24 cellular contexts compared by ENCODE assay signal in the genomic region with DNA sequence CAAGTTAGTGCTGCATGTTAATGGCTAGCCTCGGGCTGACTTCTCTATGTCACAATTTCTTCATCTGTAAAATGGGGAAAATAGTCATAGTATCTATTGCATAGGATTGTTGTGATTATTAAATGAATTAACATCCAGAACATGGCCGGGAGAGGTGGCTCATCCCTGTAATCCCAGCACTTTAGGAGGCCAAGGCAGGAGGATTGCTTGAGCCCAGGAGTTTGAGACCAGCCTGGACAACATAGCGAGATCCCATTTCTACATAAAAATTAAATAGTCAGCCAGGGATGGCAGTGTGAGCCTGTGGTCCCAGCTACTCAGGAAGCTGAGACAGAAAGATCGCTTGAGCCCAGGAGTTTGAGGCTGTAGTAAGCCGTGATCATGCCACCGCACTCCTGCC.
"Had no signal": no experiment of that assay in that cellular context is flagged by ENCODE, and none has a peak within 500 bp of the region (broad histone marks: within the 10 kb centered on the region; RNA-seq: fewer than 3 reads in every experiment).

No MANE protein-coding gene starts in this region.

- H3K27me3 Mint-ChIP-seq: effector memory CD8-positive, alpha-beta T cell had no signal

- H3K4me1 ChIP-seq: colonic mucosa, esophagus squamous epithelium, gastrocnemius medialis, heart right ventricle, left lung, lower lobe of right lung had no signal

- H3K27ac Mint-ChIP-seq: dendritic cell treated with granulocyte-macrophage colony-stimulating factor and Interleukin-4, amounts not matched to agents 40 ng/mL and 50 ng/mL, for 4 days; endodermal cell; memory B cell had no signal

- H3K9me3 ChIP-seq: colonic mucosa, esophagus squamous epithelium, gastrocnemius medialis, heart right ventricle, left lung, lower lobe of right lung had no signal

- H3K4me3 Mint-ChIP-seq: dendritic cell treated with granulocyte-macrophage colony-stimulating factor and Interleukin-4, amounts not matched to agents 40 ng/mL and 50 ng/mL, for 4 days; effector memory CD8-positive, alpha-beta T cell; endodermal cell; memory B cell had no signal

- H3K4me3 ChIP-seq: colonic mucosa, esophagus squamous epithelium, gastrocnemius medialis, heart right ventricle, left lung, lower lobe of right lung had no signal

- H3K4me1 Mint-ChIP-seq: memory B cell had no signal

- H3K36me3 ChIP-seq: colonic mucosa, esophagus squamous epithelium, gastrocnemius medialis, heart right ventricle, left lung, lower lobe of right lung had no signal

- DNase-seq: colonic mucosa; cortex of kidney; effector CD8-positive, alpha-beta T cell; effector memory CD8-positive, alpha-beta T cell; endodermal cell; erythroblast; esophagus squamous epithelium; foreskin fibroblast; foreskin melanocyte; gastrocnemius medialis; glutamatergic neuron; head of caudate nucleus; heart right ventricle; hippocampal formation; left cardiac atrium; left lung; left ventricle myocardium superior; lower lobe of right lung; mesendoderm; midbrain had no signal

- ATAC-seq: effector memory CD8-positive, alpha-beta T cell; esophagus mucosa; heart right ventricle; left cardiac atrium; left lung; left ventricle myocardium superior; lower lobe of right lung had no signal

- H3K9me3 Mint-ChIP-seq: dendritic cell treated with granulocyte-macrophage colony-stimulating factor and Interleukin-4, amounts not matched to agents 40 ng/mL and 50 ng/mL, for 4 days; effector memory CD8-positive, alpha-beta T cell; endodermal cell; memory B cell had no signal

- H3K27ac ChIP-seq: colonic mucosa, epithelial cell of prostate, esophagus squamous epithelium, gastrocnemius medialis, heart right ventricle, left lung, lower lobe of right lung had no signal
